9 cellular contexts compared by ENCODE assay signal in the genomic region with DNA sequence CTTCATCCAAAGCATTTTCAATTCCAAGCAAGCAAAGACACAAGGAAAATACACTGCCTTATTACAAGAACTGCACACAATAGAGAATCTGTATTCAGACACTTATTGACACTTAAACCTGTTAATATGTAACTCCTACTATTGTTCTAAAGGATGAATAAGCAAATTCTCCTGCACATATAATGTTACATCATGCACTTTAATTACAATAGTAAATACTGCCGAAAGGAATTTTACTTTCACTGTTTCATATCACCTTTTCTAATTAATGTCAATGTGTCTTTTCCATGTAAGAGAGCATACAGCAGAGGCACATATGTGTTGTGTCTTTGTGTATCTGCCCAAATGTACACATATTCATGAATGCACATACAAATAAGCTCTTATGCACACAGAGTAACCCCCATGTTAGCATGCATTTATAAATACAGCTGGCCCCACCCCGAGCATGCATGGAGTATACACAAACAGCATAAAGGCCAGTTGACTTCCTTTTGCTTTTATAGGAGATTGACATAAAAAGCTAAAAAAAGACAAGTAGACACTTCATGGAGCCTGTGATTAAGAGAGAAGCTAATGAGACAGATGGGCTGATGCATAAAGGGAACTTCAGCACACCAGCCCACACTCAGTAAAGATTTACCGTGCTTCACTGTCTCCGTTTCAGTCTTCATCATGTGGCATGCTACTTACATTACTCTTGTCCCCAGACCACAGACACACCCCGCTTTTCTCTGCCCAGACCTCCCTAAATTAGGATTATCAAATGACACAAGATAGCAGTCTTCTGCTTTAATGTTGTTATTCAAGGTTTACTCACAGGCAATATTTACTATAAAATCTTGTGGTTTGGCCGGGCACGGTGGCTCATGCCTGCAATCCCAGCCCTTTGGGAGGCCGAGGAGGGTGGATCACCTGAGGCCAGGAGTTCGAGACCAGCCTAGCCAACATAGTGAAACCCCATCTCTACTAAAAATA.
A peak's percentile ranks its signal among the peaks of the same experiment; 100 is the strongest.
DNase-seq lines count a peak whose midpoint lies in the region; ATAC-seq and TF ChIP-seq lines count a peak whose summit lies in the region.
"Had no signal": no experiment of that assay in that cellular context is flagged by ENCODE, and none has a peak within 500 bp of the region (broad histone marks: within the 10 kb centered on the region; RNA-seq: fewer than 3 reads in every experiment).

No MANE protein-coding gene starts in this region.

- no peak for TF ChIP-seq POLR2A in GM18505 (IDR thresholded peaks at IDR 0.05; ENCODE audit: borderline replicate concordance, extremely low read depth, insufficient read depth, insufficient read length)

- ATAC-seq in GM19025 (IDR thresholded peaks at IDR 0.05; ENCODE audit: low read depth, unreplicated experiment) (peak; percentile 91), HG03025 (IDR thresholded peaks at IDR 0.05; ENCODE audit: low FRiP score, unreplicated experiment) (peak; percentile 84), GM18505 (IDR thresholded peaks at IDR 0.05; ENCODE audit: unreplicated experiment) (no peak)

- TF ChIP-seq CTCF in 22Rv1 (IDR thresholded peaks at IDR 0.05) = no peak

- peak; percentile 22 for DNase-seq in RPMI7951 (ENCODE audit: low read depth)
- no peak for DNase-seq in SK-N-DZ (ENCODE audit: low spot score)
- no peak for DNase-seq in Kasumi-1 (lab: John Stamatoyannopoulos, UW)
- DNase-seq in putamen (ENCODE audit: low spot score) = no peak
- DNase-seq: testis had no signal

- H3K27ac ChIP-seq in 22Rv1 = peak overlapping the region; percentile 34; the same call in 1 of the 2 replicates
- H3K27ac ChIP-seq: testis had no signal
